ENCODE assay signal across 8 cellular contexts in the genomic region with DNA sequence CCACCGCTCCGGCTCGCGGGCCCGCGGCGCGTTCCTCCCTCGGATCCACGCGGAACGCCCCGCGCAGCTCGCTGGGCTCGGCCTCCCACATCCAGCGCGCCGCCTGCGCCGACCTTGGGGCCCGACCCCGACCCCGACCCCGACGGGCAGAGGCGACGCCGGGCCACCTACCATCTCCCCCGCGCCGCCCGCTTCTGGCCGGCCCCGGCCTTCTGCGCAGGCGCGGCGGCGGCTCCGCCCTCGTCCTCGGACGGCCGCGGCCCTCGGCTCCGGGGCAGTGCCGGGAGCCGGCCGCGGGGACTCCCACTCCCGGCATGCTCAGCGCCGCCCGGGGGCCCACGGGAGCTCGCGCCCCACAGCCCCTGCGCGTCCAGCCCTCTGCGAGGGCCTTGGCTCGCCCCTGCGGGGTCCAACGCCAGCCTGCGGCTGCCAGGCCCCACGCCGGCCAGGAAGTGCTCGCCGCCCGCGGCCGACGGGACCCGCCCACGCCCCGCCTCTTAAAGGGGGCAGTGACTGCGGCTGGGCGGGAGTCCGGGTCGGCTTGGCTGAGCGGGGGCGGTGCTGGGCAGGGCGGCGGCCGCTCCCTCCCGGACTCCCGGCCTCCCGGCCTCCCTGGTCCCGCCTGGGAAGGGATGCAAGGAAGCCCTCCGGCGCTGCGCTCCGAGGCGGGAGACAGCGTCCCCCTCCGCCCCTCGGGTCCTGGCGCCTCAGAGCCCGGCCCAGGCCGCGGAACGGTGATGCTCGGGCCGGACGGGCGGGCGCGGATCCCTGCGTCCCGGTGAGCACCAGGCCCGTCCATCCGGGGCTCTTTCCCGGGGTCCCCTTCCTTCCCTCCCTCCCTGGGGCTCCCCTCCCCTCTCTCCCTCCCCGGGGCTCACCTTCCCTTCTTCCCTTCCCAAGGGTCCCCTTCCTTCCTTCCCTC. TPM values are rescaled to one million over a fixed set of nuclear protein-coding genes. Genes with fewer than 3 reads are reported as not detected.
DNase-seq lines count a peak whose midpoint lies in the region; ATAC-seq, FAIRE-seq and TF ChIP-seq lines count a peak whose summit lies in the region.

DCUN1D2 (minus strand) TSS at position 216 of the 922 bp plus-strand sequence; CDS start at position 174, 42 bp downstream.

- H3K79me2 ChIP-seq in astrocyte (ENCODE audit: insufficient read depth, low read length), result peaks cover 85% of the 10 kb centered on the region

- peaks cover 2% of the 10 kb centered on the region for H3K36me3 Mint-ChIP-seq in astrocyte (ENCODE audit: low read depth, unreplicated experiment)

- H3K27me3 Mint-ChIP-seq in astrocyte (ENCODE audit: low read depth, unreplicated experiment), result no peaks in the 10 kb centered on the region

- no peaks in the 10 kb centered on the region for H3K27me3 ChIP-seq in astrocyte (ENCODE audit: insufficient read depth, low read length)

- peaks cover 44% of the 10 kb centered on the region for H3K4me1 ChIP-seq in astrocyte (ENCODE audit: insufficient read depth, low read length)

- in situ Hi-C loops in GM13976 (cut with MboI; ENCODE audit: low sequenced_read_pairs, unreplicated experiment), result no loop called here

- H3K27ac ChIP-seq in astrocyte (ENCODE audit: low read depth, low read length), result peak within 1 kb of the TSS; percentile 88

- TF ChIP-seq CTCF in GM13976 (IDR thresholded peaks at IDR 0.05; ENCODE audit: borderline replicate concordance, control extremely low read depth, extremely low read depth, insufficient read depth, missing control alignments) (no peak), astrocyte (IDR thresholded peaks at IDR 0.05; ENCODE audit: insufficient read depth, low read depth, low read length) (no peak)

- peak within 1 kb of the TSS; percentile 70 for H3K27ac Mint-ChIP-seq in astrocyte (ENCODE audit: unreplicated experiment)

- no peaks in the 10 kb centered on the region for H3K9me3 Mint-ChIP-seq in astrocyte (ENCODE audit: unreplicated experiment)

- peaks cover 38% of the 10 kb centered on the region for H3K4me1 Mint-ChIP-seq in astrocyte (ENCODE audit: low read depth, unreplicated experiment)

- H3K9me3 ChIP-seq in astrocyte (ENCODE audit: insufficient read depth, low read depth, low read length), result no peaks in the 10 kb centered on the region

- peak within 1 kb of the TSS; percentile 72 for H2AFZ ChIP-seq in astrocyte (ENCODE audit: low read depth, low read length)

- H3K4me2 ChIP-seq in astrocyte (ENCODE audit: low read length), result peak within 1 kb of the TSS; percentile 94

- H3K36me3 ChIP-seq in astrocyte (ENCODE audit: insufficient read depth, low read length), result peaks cover 3% of the 10 kb centered on the region

- peaks cover 67% of the 10 kb centered on the region for H4K20me1 ChIP-seq in astrocyte (ENCODE audit: insufficient read depth, low read length)

- FAIRE-seq in astrocyte (lab: Jason Lieb, UNC), result no peak

- peak within 1 kb of the TSS; percentile 92 for H3K4me3 Mint-ChIP-seq in astrocyte (ENCODE audit: unreplicated experiment)

- peak within 1 kb of the TSS; percentile 98 for H3K9ac ChIP-seq in astrocyte (ENCODE audit: low read length)

- peak within 1 kb of the TSS; percentile 69 for H3K4me3 ChIP-seq in astrocyte (ENCODE audit: insufficient read depth, low read depth, low read length)

- peak; percentile 84 for ATAC-seq in HG02678 (IDR thresholded peaks at IDR 0.05; ENCODE audit: unreplicated experiment)

- DNase-seq in GM13976 (ENCODE audit: low spot score), result peak; percentile 98
- peak; percentile 92 for DNase-seq in NCI-H1105 treated with DMSO at 0.1 percent for 48 hours (lab: John Stamatoyannopoulos, UW)
- DNase-seq in T-helper 2 cell, result peak; percentile 51 to 79 (median 59)
- peak; percentile 89 for DNase-seq in astrocyte (ENCODE audit: low read depth)
- peak; percentile 96 for DNase-seq in hepatic stellate cell (ENCODE audit: low spot score)
- peak; percentile 94 for DNase-seq in retina
- no peak for DNase-seq in OCI-M2 (lab: John Stamatoyannopoulos, UW; ENCODE audit: unreplicated experiment)

RNA-seq across cellular contexts. Expression of gene DCUN1D2, which starts in this region (rescaled TPM):
- total RNA-seq in astrocyte, result 16.3 and 19.0 TPM in 2 replicates
